In genomic region chr10:86083206-86083605, GRCh38 we compare ENCODE assay signal across 21 cellular contexts.
"Had no signal": no experiment of that assay in that cellular context is flagged by ENCODE, and none has a peak within 500 bp of the region (broad histone marks: within the 10 kb centered on the region; RNA-seq: fewer than 3 reads in every experiment).

No MANE protein-coding gene starts in this region.

- H3K27me3 ChIP-seq: colonic mucosa, foreskin keratinocyte, thyroid gland, upper lobe of right lung had no signal

- ATAC-seq: foreskin keratinocyte, left cardiac atrium, lower lobe of right lung, natural killer cell, sciatic nerve, upper lobe of right lung had no signal

- H3K36me3 ChIP-seq: colonic mucosa, left ventricle myocardium inferior, lower lobe of right lung, suprapubic skin, thyroid gland, upper lobe of right lung had no signal

- H3K4me3 ChIP-seq: colonic mucosa, left ventricle myocardium inferior, lower lobe of right lung, skin epidermis, suprapubic skin, thyroid gland, upper lobe of right lung had no signal

- H3K4me1 ChIP-seq: colonic mucosa, foreskin keratinocyte, left ventricle myocardium inferior, lower lobe of right lung, parathyroid adenoma, suprapubic skin, thyroid gland, upper lobe of right lung had no signal

- DNase-seq: cerebellar nuclear complex; colonic mucosa; dermis blood vessel endothelial cell; effector CD4-positive, alpha-beta T cell; erythroblast; foreskin keratinocyte; immature natural killer cell; kidney; left cardiac atrium; left ventricle myocardium inferior; lower lobe of right lung; natural killer cell; nucleus accumbens; stimulated activated CD4-positive, alpha-beta T cell treated with anti-CD3 and anti-CD28 coated beads, Interleukin-12 subunit alpha, Interleukin-12 subunit beta, amount 100 ng/mL, for 4 hours; stimulated activated naive CD4-positive, alpha-beta T cell treated with Interleukin-2 at 50 U/mL for 16 hours; thyroid gland had no signal

- H3K9me3 ChIP-seq: colonic mucosa, left ventricle myocardium inferior, lower lobe of right lung, suprapubic skin, thyroid gland, upper lobe of right lung had no signal

- H3K27ac ChIP-seq: colonic mucosa, foreskin keratinocyte, left ventricle myocardium inferior, lower lobe of right lung, parathyroid adenoma, skin epidermis, suprapubic skin, thyroid gland, upper lobe of right lung had no signal
